ENCODE assay signal across 16 cellular contexts in genomic region chr1:211811126-211811525, GRCh38.
"Had no signal": no experiment of that assay in that cellular context is flagged by ENCODE, and none has a peak within 500 bp of the region (broad histone marks: within the 10 kb centered on the region; RNA-seq: fewer than 3 reads in every experiment).

No MANE protein-coding gene starts in this region.

- H3K27ac Mint-ChIP-seq: natural killer cell had no signal

- H3K27me3 Mint-ChIP-seq: effector memory CD8-positive, alpha-beta T cell; stimulated activated naive CD8-positive, alpha-beta T cell treated with anti-CD3 and anti-CD28 coated beads, Interleukin-15, amount 100 ng/mL, for 72 hours had no signal

- ATAC-seq: effector memory CD8-positive, alpha-beta T cell; gastrocnemius medialis; natural killer cell; pancreas; right lobe of liver; stimulated activated naive CD8-positive, alpha-beta T cell treated with anti-CD3 and anti-CD28 coated beads, Interleukin-15, amount 100 ng/mL, for 72 hours had no signal

- H3K9me3 Mint-ChIP-seq: effector memory CD8-positive, alpha-beta T cell; natural killer cell had no signal

- H3K27me3 ChIP-seq: esophagus squamous epithelium, gastrocnemius medialis, pancreas, right lobe of liver, suprapubic skin, vagina had no signal

- H3K4me1 ChIP-seq: suprapubic skin had no signal

- H3K4me3 Mint-ChIP-seq: effector memory CD8-positive, alpha-beta T cell; natural killer cell; stimulated activated naive CD8-positive, alpha-beta T cell treated with anti-CD3 and anti-CD28 coated beads, Interleukin-15, amount 100 ng/mL, for 72 hours had no signal

- DNase-seq: cortex of kidney; effector memory CD8-positive, alpha-beta T cell; esophagus squamous epithelium; foreskin fibroblast; gastrocnemius medialis; head of caudate nucleus; natural killer cell; pancreas; right lobe of liver; small intestine; stimulated activated CD4-positive, alpha-beta T cell treated with anti-CD3 and anti-CD28 coated beads, Interleukin-15, amount 100 ng/mL, for 24 hours; stimulated activated CD4-positive, alpha-beta T cell treated with anti-CD3 and anti-CD28 coated beads, Interleukin-2, amount 100 ng/mL, for 48 hours; stimulated activated naive CD4-positive, alpha-beta T cell; stimulated activated naive CD8-positive, alpha-beta T cell treated with anti-CD3 and anti-CD28 coated beads, Interleukin-15, amount 100 ng/mL, for 72 hours had no signal

- H3K36me3 ChIP-seq: vagina had no signal

- H3K9me3 ChIP-seq: esophagus squamous epithelium, gastrocnemius medialis, pancreas, right lobe of liver, suprapubic skin, vagina had no signal

- H3K4me1 Mint-ChIP-seq: stimulated activated naive CD8-positive, alpha-beta T cell treated with anti-CD3 and anti-CD28 coated beads, Interleukin-15, amount 100 ng/mL, for 72 hours had no signal

- H3K27ac ChIP-seq: esophagus squamous epithelium, gastrocnemius medialis, right lobe of liver, suprapubic skin, vagina had no signal

- H3K4me3 ChIP-seq: esophagus squamous epithelium, gastrocnemius medialis, pancreas, right lobe of liver, suprapubic skin, vagina had no signal
